Comparison of ENCODE assay signal across 21 cellular contexts in the genomic region with DNA sequence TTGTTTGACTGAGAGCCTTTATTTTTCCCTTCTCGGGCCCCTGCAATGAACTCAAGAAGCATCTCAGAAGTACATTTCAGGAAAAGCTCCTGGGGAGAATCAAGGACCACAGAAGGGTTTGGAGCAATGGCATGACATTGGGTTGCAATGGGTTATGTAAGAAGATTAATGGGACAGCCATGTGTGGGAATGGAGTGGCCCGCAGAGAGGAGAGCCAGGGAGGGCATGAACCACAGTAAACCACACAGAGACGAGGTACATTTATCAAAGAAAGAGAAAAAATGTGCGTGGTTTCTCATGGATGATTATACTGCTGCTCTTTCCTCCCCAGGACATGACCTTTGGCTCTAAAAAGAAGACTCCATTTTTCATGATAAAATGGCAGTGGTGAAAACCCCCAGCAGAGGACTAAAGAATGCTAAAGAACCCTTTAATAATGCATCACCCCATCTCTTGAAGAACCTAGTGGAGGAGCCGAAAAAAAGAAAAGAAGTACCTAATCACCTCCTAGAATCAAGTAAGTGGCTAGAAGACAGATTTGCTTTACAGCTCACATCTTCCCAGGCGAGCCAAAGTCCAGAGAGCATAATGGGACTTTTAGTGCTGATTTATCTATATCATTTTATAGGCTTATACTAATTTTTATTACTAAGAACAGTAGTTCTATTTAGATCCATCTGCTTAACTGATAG. TPM values are rescaled to one million over a fixed set of nuclear protein-coding genes. Genes with fewer than 3 reads are reported as not detected.
A peak's percentile ranks its signal among the peaks of the same experiment; 100 is the strongest.
DNase-seq lines count a peak whose midpoint lies in the region; ATAC-seq, FAIRE-seq and TF ChIP-seq lines count a peak whose summit lies in the region.
"Had no signal": no experiment of that assay in that cellular context is flagged by ENCODE, and none has a peak within 500 bp of the region (broad histone marks: within the 10 kb centered on the region; RNA-seq: fewer than 3 reads in every experiment).

No MANE protein-coding gene starts in this region.

- ATAC-seq in HG03095 (IDR thresholded peaks at IDR 0.05; ENCODE audit: unreplicated experiment), result no peak
- no peak for ATAC-seq in HG02973 (IDR thresholded peaks at IDR 0.05; ENCODE audit: unreplicated experiment)
- ATAC-seq: activated CD4-positive, CD25-positive, alpha-beta regulatory T cell treated with anti-CD3 and anti-CD28 coated beads, Interleukin-2, amount 50 U/mL, for 24 hours; gastrocnemius medialis had no signal

- peak; percentile 3 for DNase-seq in GM04503 (ENCODE audit: low read depth)
- peak; percentile 66 for DNase-seq in astrocyte of the cerebellum (ENCODE audit: low read depth)
- DNase-seq in kidney glomerular epithelial cell (lab: John Stamatoyannopoulos, UW), result peak; percentile 78
- DNase-seq in small intestine, result peak; percentile 85
- DNase-seq in G401 (ENCODE audit: low spot score), result no peak
- DNase-seq: activated CD8-positive, alpha-beta memory T cell treated with anti-CD3 and anti-CD28 coated beads for 24 hours; activated naive CD4-positive, alpha-beta T cell treated with anti-CD3 and anti-CD28 coated beads, Interleukin-2, amount 50 U/mL, for 16 hours; activated T-cell treated with anti-CD3 and anti-CD28 coated beads, Interleukin-2, amount 50 U/mL, for 48 hours; gastrocnemius medialis; NCI-H1436 treated with DMSO at 0.1 percent for 48 hours; retina had no signal

- H3K4me3 ChIP-seq in astrocyte of the cerebellum (ENCODE audit: low read depth, low read length) (no peak overlapping the region), small intestine (ENCODE audit: low read depth in 1 of 2, low read length in 2 of 2) (no peak overlapping the region)
- H3K4me3 ChIP-seq: gastrocnemius medialis, Peyer's patch, SK-N-MC had no signal

- peaks cover 3 to 10% of the 10 kb centered on the region in 2 donors for H3K4me1 ChIP-seq in small intestine (ENCODE audit: control insufficient read depth in 2 of 2, insufficient read depth in 1 of 2, low read depth in 1 of 2, low read length in 1 of 2)

- no peak overlapping the region for H3K27ac ChIP-seq in small intestine (ENCODE audit: low read depth in 1 of 2, low read length in 1 of 2)
- H3K27ac ChIP-seq: coronary artery, gastrocnemius medialis, neutrophil, Peyer's patch, SK-N-MC had no signal

- FAIRE-seq in small intestine (lab: Jason Lieb, UNC), result peak; percentile 5

- H3K27me3 ChIP-seq in small intestine (ENCODE audit: control insufficient read depth in 2 of 2, insufficient read depth in 2 of 2, low read length in 2 of 2), result no peaks in the 10 kb centered on the region
- H3K27me3 ChIP-seq: gastrocnemius medialis, Peyer's patch had no signal

- no peaks in the 10 kb centered on the region for H3K36me3 ChIP-seq in small intestine (ENCODE audit: control insufficient read depth in 2 of 2, insufficient read depth in 2 of 2, low read length in 2 of 2)
- H3K36me3 ChIP-seq: gastrocnemius medialis, neutrophil, Peyer's patch had no signal

- WGBS in small intestine, 3 donors, result 16 to 46% (median 37%) methylated on average over 6 of the region's 6 CpGs

- TF ChIP-seq CTCF in astrocyte of the cerebellum (IDR thresholded peaks at IDR 0.05; ENCODE audit: low read depth, low read length, missing control alignments), result no peak

- in situ Hi-C loops in astrocyte of the cerebellum (cut with HindIII; ENCODE audit: low sequenced_read_pairs), result no loop called here
- in situ Hi-C loops in G401 (cut with HindIII; ENCODE audit: low sequenced_read_pairs), result no loop called here

- no peaks in the 10 kb centered on the region for H3K9me3 ChIP-seq in small intestine (ENCODE audit: control insufficient read depth, low read depth)
- H3K9me3 ChIP-seq: gastrocnemius medialis, neutrophil, Peyer's patch had no signal

RNA-seq across cellular contexts. Expression of gene CFAP221, which starts 1.7 kb away (rescaled TPM):
- 10 to 100 TPM in 1 of 3 donors, 1 to 10 TPM in 2; 2.2 to 10.3 (median 3.0) TPM for polyA plus RNA-seq in small intestine
- 0.74 and 2.7 TPM in 2 replicates for total RNA-seq in G401 (2014; rRNA removed; shearing (Covaris generic))
- total RNA-seq: gastrocnemius medialis had no signal

RNA-seq across cellular contexts. Expression of gene SCTR, which starts 21.6 kb away (rescaled TPM):
- polyA plus RNA-seq in small intestine, result 10 to 100 TPM; 15.0 to 48.8 (median 43.5) TPM
- not detected in 2 replicates for total RNA-seq in G401 (2014; rRNA removed; shearing (Covaris generic))
- total RNA-seq: Daoy, gastrocnemius medialis, H4, mononuclear cell had no signal
